Comparison of ENCODE assay signal across 7 cellular contexts in genomic region chr1:211916458-211916857, GRCh38.
DNase-seq lines count a peak whose midpoint lies in the region; ATAC-seq, FAIRE-seq and TF ChIP-seq lines count a peak whose summit lies in the region.
"Not testable (repeated sequence)": the region's sequence is repeated elsewhere in the genome, so short reads cannot be mapped to it uniquely, and the experiment has no call there.

No MANE protein-coding gene starts in this region.

- not testable (repeated sequence) for H3K36me3 ChIP-seq in K562 (ENCODE audit: control insufficient read depth, insufficient read depth, low read length); hepatocyte (replicated peaks; ENCODE audit: insufficient read depth, low read depth)

- WGBS in K562 (ENCODE audit: insufficient coverage, low coverage, missing lambda C conversion rate), result 11% methylated on average over 3 of the region's 3 CpGs
- WGBS in hepatocyte (ENCODE audit: low lambda C conversion rate, missing lambda C conversion rate), result 92% methylated on average over 3 of the region's 3 CpGs

- not testable (repeated sequence) for H3K4me2 ChIP-seq in K562 (ENCODE audit: insufficient read depth, low read length)
- H3K4me2 ChIP-seq in hepatocyte, result peak overlapping the region; percentile 21

- peak; percentile 73 for FAIRE-seq in RCC 7860 (lab: Jason Lieb, UNC)
- not testable (repeated sequence) for FAIRE-seq in K562 (lab: Jason Lieb, UNC)

- not testable (repeated sequence) for ATAC-seq in K562

- intact Hi-C loops in Calu3 (cut with micrococcal nuclease; ENCODE audit: unreplicated experiment); K562 (cut with micrococcal nuclease): not testable (repeated sequence)

- TF ChIP-seq RAD21 in K562 (CRISPR knock-in tag; conservative IDR thresholded peaks at IDR 0.05 in 1 of 2, IDR thresholded peaks at IDR 0.05 in 1 of 2), result not testable (repeated sequence)

- not testable (repeated sequence) for TF ChIP-seq CTCF in Calu3 (IDR thresholded peaks at IDR 0.05; ENCODE audit: unreplicated experiment); K562 (IDR thresholded peaks at IDR 0.05 in 2 of 3, conservative IDR thresholded peaks at IDR 0.05 in 1 of 3; ENCODE audit: insufficient read depth in 2 of 3, low read depth in 1 of 3, low read length in 3 of 3); hepatocyte (IDR thresholded peaks at IDR 0.05; ENCODE audit: poor library complexity); retinal pigment epithelial cell (conservative IDR thresholded peaks at IDR 0.05; ENCODE audit: low read depth, low read length)

- TF ChIP-seq POLR2A in K562 (conservative IDR thresholded peaks at IDR 0.05), result not testable (repeated sequence)

- not testable (repeated sequence) for H3K79me2 ChIP-seq in K562 (ENCODE audit: control insufficient read depth, insufficient read depth, low read length); hepatocyte

- CTCF ChIA-PET in Calu3 (lab: Charles Lee); K562 (lab: Yijun Ruan, JAX; ENCODE audit: low intra/inter-chr PET ratio): not testable (repeated sequence)

- peaks cover 60% of the 10 kb centered on the region for H3K4me1 Mint-ChIP-seq in Calu3 (ENCODE audit: low read depth, unreplicated experiment)

- peaks cover 14% of the 10 kb centered on the region for H3K36me3 Mint-ChIP-seq in Calu3 (ENCODE audit: insufficient read depth, unreplicated experiment)

- not testable (repeated sequence) for H3K9ac ChIP-seq in K562 (ENCODE audit: insufficient read depth in 1 of 2, low read depth in 2 of 2, low read length in 2 of 2)

- DNase-seq in ACHN (peak; percentile 48), RCC 7860 (ENCODE audit: low spot score) (peak; percentile 20), kidney tubule cell (ENCODE audit: low spot score) (peak; percentile 82), retinal pigment epithelial cell (ENCODE audit: low read depth) (peak; percentile 62)
- DNase-seq in Calu3; K562 (ENCODE audit: extremely low read depth in 1 of 4, low spot score in 3 of 4); hepatocyte (ENCODE audit: low spot score): not testable (repeated sequence)

- not testable (repeated sequence) for H2AFZ ChIP-seq in K562 (ENCODE audit: low read depth, low read length); hepatocyte

- not testable (repeated sequence) for H4K20me1 ChIP-seq in K562 (replicated peaks; ENCODE audit: control insufficient read depth, insufficient read depth, low read length); hepatocyte (ENCODE audit: insufficient read depth, poor library complexity, severe bottlenecking)

- not testable (repeated sequence) for H3K9me2 ChIP-seq in hepatocyte (replicated peaks; ENCODE audit: insufficient read depth)

- H3K27ac ChIP-seq in K562 (ENCODE audit: extremely low read depth, low read depth, low read length), result not testable (repeated sequence)
- H3K27ac ChIP-seq in hepatocyte, result peak overlapping the region; percentile 87

- H3K27me3 ChIP-seq in K562 (ENCODE audit: control insufficient read depth in 2 of 2, insufficient read depth in 2 of 2, low read length in 2 of 2), result peaks cover 4 to 23% of the 10 kb centered on the region in 2 experiments; a peak in 3 of 5 replicates
- not testable (repeated sequence) for H3K27me3 ChIP-seq in hepatocyte

- POLR2A ChIA-PET in K562 (lab: Yijun Ruan, JAX), result interaction anchor here (0.7 to 1.5 kb wide), 3 partner anchors 12 to 22 kb away, joined by 3 to 4 read pairs (median 4); no protein-coding TSS in a partner anchor

- not testable (repeated sequence) for H3K4me3 Mint-ChIP-seq in Calu3 (ENCODE audit: low read depth, unreplicated experiment)

- H3K9me1 ChIP-seq in K562 (ENCODE audit: control insufficient read depth, insufficient read depth, low read length), result not testable (repeated sequence)

- H3K27ac Mint-ChIP-seq in Calu3 (ENCODE audit: unreplicated experiment), result peak overlapping the region; percentile 7

- in situ Hi-C loops in ACHN (cut with HindIII; ENCODE audit: low pct_ligation_motif_present, low pct_unique_long_range_greater_than_20kb, low sequenced_read_pairs); K562 (cut with MboI): not testable (repeated sequence)

- H3K27me3 Mint-ChIP-seq in Calu3 (ENCODE audit: unreplicated experiment), result not testable (repeated sequence)

- H3K9me3 Mint-ChIP-seq in Calu3 (ENCODE audit: low read depth, unreplicated experiment), result not testable (repeated sequence)

- not testable (repeated sequence) for TF ChIP-seq EP300 in K562 (IDR thresholded peaks at IDR 0.05; ENCODE audit: low read length)

- not testable (repeated sequence) for H3K4me3 ChIP-seq in K562; hepatocyte; retinal pigment epithelial cell (ENCODE audit: low read length)

- BruUV-seq in Calu3 (replicated peaks; lab: Mats Ljungman, UMichigan); K562 (replicated peaks; lab: Mats Ljungman, UMichigan): not testable (repeated sequence)

- H3K4me1 ChIP-seq in K562 (replicated peaks in 1 of 2; ENCODE audit: control insufficient read depth in 2 of 2, insufficient read depth in 2 of 2, low read length in 2 of 2), result not testable (repeated sequence)
- H3K4me1 ChIP-seq in hepatocyte (ENCODE audit: insufficient read depth), result peaks cover 32% of the 10 kb centered on the region

- H3K9me3 ChIP-seq in K562 (replicated peaks; ENCODE audit: control insufficient read depth, insufficient read depth, low read depth, low read length); hepatocyte (ENCODE audit: low read depth): not testable (repeated sequence)

TF ChIP-seq in K562, 482 proteins besides CTCF, POLR2A, EP300 and RAD21:
- TF ChIP-seq SPI1 (IDR thresholded peaks at IDR 0.05; ENCODE audit: borderline replicate concordance, low read depth, low read length) (peak; percentile 32; the same call in 1 of the 2 replicates), PKNOX1 (IDR thresholded peaks at IDR 0.05) (peak; percentile 96), PBX2 (tag; conservative IDR thresholded peaks at IDR 0.05; ENCODE audit: low read depth) (peak; percentile 40; the same call in 1 of the 2 replicates), ATF3 (IDR thresholded peaks at IDR 0.05) (peak; percentile 54), MEIS2 (IDR thresholded peaks at IDR 0.05; ENCODE audit: partially characterized antibody) (peak; percentile 46)
- TF ChIP-seq PBX2 (CRISPR knock-in tag; IDR thresholded peaks at IDR 0.05; ENCODE audit: low read depth); ATF3 (CRISPR knock-in tag; conservative IDR thresholded peaks at IDR 0.05): not testable (repeated sequence)
